In genomic region chr2:176269319-176270099, GRCh38 we compare ENCODE assay signal across 8 cellular contexts. TPM values are rescaled to one million over a fixed set of nuclear protein-coding genes. Genes with fewer than 3 reads are reported as not detected.
DNase-seq lines count a peak whose midpoint lies in the region; ATAC-seq, FAIRE-seq and TF ChIP-seq lines count a peak whose summit lies in the region.

TSS of gene MTX2 (plus strand) at chr2:176269442. CDS start at chr2:176269630, 188 bp downstream.

- peak within 1 kb of the TSS; percentile 91 to 96 for H3K9ac ChIP-seq in kidney (ENCODE audit: low read length in 2 of 2)

- H3K27ac ChIP-seq in kidney (ENCODE audit: low read depth in 2 of 2, low read length in 2 of 2) = peak within 1 kb of the TSS; percentile 91 to 94

- H3K4me1 ChIP-seq in kidney (ENCODE audit: control insufficient read depth in 1 of 2, insufficient read depth in 1 of 2, low read depth in 1 of 2, low read length in 2 of 2) = peaks cover 3 to 8% of the 10 kb centered on the region in 2 donors

- DNase-seq in AG09309 (ENCODE audit: low read depth) = peak; percentile 4
- peak; percentile 91 for DNase-seq in NCI-H345 (lab: John Stamatoyannopoulos, UW)
- peak; percentile 49 for DNase-seq in activated CD4-positive, CD25-positive, alpha-beta regulatory T cell treated with anti-CD3 and anti-CD28 coated beads, Interleukin-2, amount 50 U/mL, for 16 hours (ENCODE audit: low read depth, low spot score)
- peak; percentile 73 for DNase-seq in central memory CD4-positive, alpha-beta T cell
- peak; percentile 90 for DNase-seq in kidney
- DNase-seq in stimulated activated CD4-positive, alpha-beta T cell treated with anti-CD3 and anti-CD28 coated beads, Interleukin-15, amount 100 ng/mL, for 48 hours (ENCODE audit: low read depth in 2 of 2) = peak; percentile 38 to 66

- ATAC-seq in GM18909 (IDR thresholded peaks at IDR 0.05; ENCODE audit: poor library complexity, unreplicated experiment) (peak; percentile 96), HG03159 (IDR thresholded peaks at IDR 0.05; ENCODE audit: unreplicated experiment) (peak; percentile 95)

- FAIRE-seq in kidney (lab: Jason Lieb, UNC) = no peak

- TF ChIP-seq CTCF in AG09309 (IDR thresholded peaks at IDR 0.05; ENCODE audit: control insufficient read depth, insufficient read depth, low read depth, low read length, missing control alignments) = peak; percentile 10
- no peak for TF ChIP-seq CTCF in kidney (IDR thresholded peaks at IDR 0.05; ENCODE audit: borderline replicate concordance, extremely low read depth, insufficient read depth)

- H3K36me3 ChIP-seq in kidney (ENCODE audit: control insufficient read depth in 1 of 2, insufficient read depth in 2 of 2, low read length in 2 of 2) = no peaks in the 10 kb centered on the region

- no peaks in the 10 kb centered on the region for H3K9me3 ChIP-seq in kidney (ENCODE audit: control insufficient read depth in 1 of 2, low read length in 2 of 2)

- H3K4me3 ChIP-seq in AG09309 (ENCODE audit: control insufficient read depth, low read depth, low read length) (peak within 1 kb of the TSS; percentile 60), kidney (ENCODE audit: low read length in 2 of 2) (peak within 1 kb of the TSS; percentile 95 to 100)

- intact Hi-C loops in kidney (cut with DNase I) = no loop called here

RNA-seq across cellular contexts. Expression of gene MTX2, which starts in this region (rescaled TPM):
- total RNA-seq in kidney = 23.6 TPM
- 120 TPM for polyA plus RNA-seq in kidney (ENCODE audit: insufficient read depth, low read depth, low replicate concordance)

Comparison
In these comparisons a context has a peak if more than half of its experiments do, and no peak if none do; other contexts are left out.
1. Peak in every context shown above with its lines: DNase-seq, ATAC-seq, H3K4me3 ChIP-seq and H3K27ac ChIP-seq.
2. DNase-seq: peak in every context shown above with its lines; median percentile 91 in NCI-H345; 90 in kidney; 73 in central memory CD4-positive, alpha-beta T cell; 52 in stimulated activated CD4-positive, alpha-beta T cell treated with anti-CD3 and anti-CD28 coated beads, Interleukin-15, amount 100 ng/mL, for 48 hours; 49 in activated CD4-positive, CD25-positive, alpha-beta regulatory T cell treated with anti-CD3 and anti-CD28 coated beads, Interleukin-2, amount 50 U/mL, for 16 hours; 4 in AG09309.